ENCODE assay signal across 25 cellular contexts in genomic region chr4:95159384-95159783, GRCh38.
DNase-seq lines count a peak whose midpoint lies in the region; ATAC-seq, FAIRE-seq and TF ChIP-seq lines count a peak whose summit lies in the region.
"Had no signal": no experiment of that assay in that cellular context is flagged by ENCODE, and none has a peak within 500 bp of the region (broad histone marks: within the 10 kb centered on the region; RNA-seq: fewer than 3 reads in every experiment).

No MANE protein-coding gene starts in this region.

- ATAC-seq in central memory CD8-positive, alpha-beta T cell (replicated peaks; ENCODE audit: extremely low read depth, poor library complexity, severe bottlenecking) = no peak
- no peak for ATAC-seq in omental fat pad (ENCODE audit: low FRiP score)
- ATAC-seq: A549, Right ventricle myocardium inferior had no signal

- peak overlapping the region; percentile 9 for H3K27ac Mint-ChIP-seq in MCF 10A (ENCODE audit: low read depth, unreplicated experiment)
- H3K27ac Mint-ChIP-seq in central memory CD8-positive, alpha-beta T cell (ENCODE audit: low read depth) = peak overlapping the region; percentile 16
- H3K27ac Mint-ChIP-seq in progenitor cell of endocrine pancreas = peak overlapping the region; percentile 83
- H3K27ac Mint-ChIP-seq: CD4-positive, alpha-beta memory T cell had no signal

- H3K9me3 Mint-ChIP-seq in MCF 10A (ENCODE audit: unreplicated experiment) (no peaks in the 10 kb centered on the region), progenitor cell of endocrine pancreas (ENCODE audit: low read depth) (no peaks in the 10 kb centered on the region)
- H3K9me3 Mint-ChIP-seq in central memory CD8-positive, alpha-beta T cell = no peaks in the 10 kb centered on the region
- H3K9me3 Mint-ChIP-seq: CD4-positive, alpha-beta memory T cell had no signal

- H3K9ac ChIP-seq in mammary epithelial cell (ENCODE audit: insufficient read depth, low read length) = no peak overlapping the region
- H3K9ac ChIP-seq: BLaER1 treated with 17β-estradiol and CSF1 and Interleukin-3, amounts not matched to agents 10 nM and 100 nM had no signal

- no peak overlapping the region for H3K4me3 ChIP-seq in mammary epithelial cell (replicated peaks in 1 of 3; ENCODE audit: insufficient read depth in 1 of 3, low read depth in 2 of 3, low read length in 3 of 3)
- H3K4me3 ChIP-seq: A549; BLaER1 treated with 17β-estradiol and CSF1 and Interleukin-3, amounts not matched to agents 10 nM and 100 nM; PC-9; SJSA1 had no signal

- DNase-seq in MCF 10A (ENCODE audit: unreplicated experiment) (no peak), mammary epithelial cell (no peak), progenitor cell of endocrine pancreas (ENCODE audit: low spot score, unreplicated experiment) (no peak), HTR-8/SVneo (ENCODE audit: insufficient read length, low spot score) (no peak), omental fat pad (ENCODE audit: low spot score) (no peak), LoVo (ENCODE audit: low spot score) (no peak)
- DNase-seq in central memory CD8-positive, alpha-beta T cell (ENCODE audit: low spot score in 2 of 2) = no peak
- DNase-seq: AML-193; CD4-positive, alpha-beta memory T cell; COR-L47; DMS53; H7; KBM-7; NCI-H1092; NCI-H1417 treated with DMSO at 0.1 percent for 48 hours; NCI-H1694 treated with DMSO at 0.1 percent for 48 hours; NCI-H2081; NCI-H2227 treated with DMSO at 0.1 percent for 48 hours; NCI-H526 treated with DMSO at 0.1 percent for 48 hours; PC-9 had no signal

- no peak for FAIRE-seq in HTR-8/SVneo (lab: Jason Lieb, UNC)
- FAIRE-seq: A549, G401.6 had no signal

- TF ChIP-seq CTCF in MCF 10A (IDR thresholded peaks at IDR 0.05; ENCODE audit: unreplicated experiment) (no peak), mammary epithelial cell (conservative IDR thresholded peaks at IDR 0.05 in 1 of 2, IDR thresholded peaks at IDR 0.05 in 1 of 2; ENCODE audit: extremely low read depth in 1 of 2, insufficient read depth in 1 of 2, low read depth in 1 of 2, low read length in 2 of 2) (no peak), progenitor cell of endocrine pancreas (IDR thresholded peaks at IDR 0.05; ENCODE audit: unreplicated experiment) (no peak), omental fat pad (IDR thresholded peaks at IDR 0.05) (no peak)

- POLR2A ChIA-PET in MCF 10A (lab: Yijun Ruan, JAX) = interaction anchor here (0.6 kb wide), 1 partner anchor 11 kb away, joined by 3 read pairs; no protein-coding TSS in a partner anchor

- H3K4me3 Mint-ChIP-seq in MCF 10A (ENCODE audit: unreplicated experiment) (no peak overlapping the region), progenitor cell of endocrine pancreas (ENCODE audit: low read depth) (no peak overlapping the region)
- no peak overlapping the region for H3K4me3 Mint-ChIP-seq in central memory CD8-positive, alpha-beta T cell
- H3K4me3 Mint-ChIP-seq: CD4-positive, alpha-beta memory T cell had no signal

- no peak overlapping the region for H3K27ac ChIP-seq in mammary epithelial cell (ENCODE audit: insufficient read depth, low read depth, low read length)
- H3K27ac ChIP-seq: A549; BLaER1 treated with 17β-estradiol and CSF1 and Interleukin-3, amounts not matched to agents 10 nM and 100 nM; PC-9; SJSA1 had no signal

- H2AFZ ChIP-seq in mammary epithelial cell (ENCODE audit: low read depth, low read length) = no peak overlapping the region
- H2AFZ ChIP-seq: PC-9 had no signal

- BruUV-seq in MCF 10A (replicated peaks; lab: Mats Ljungman, UMichigan) (no TSS peak), mammary epithelial cell (replicated peaks; lab: Mats Ljungman, UMichigan) (no TSS peak)

- no peaks in the 10 kb centered on the region for H3K4me1 Mint-ChIP-seq in MCF 10A (ENCODE audit: insufficient read depth, unreplicated experiment)
- peaks cover 15% of the 10 kb centered on the region for H3K4me1 Mint-ChIP-seq in central memory CD8-positive, alpha-beta T cell
- H3K4me1 Mint-ChIP-seq in progenitor cell of endocrine pancreas (ENCODE audit: low read depth) = peaks cover 4% of the 10 kb centered on the region

- no peaks in the 10 kb centered on the region for H3K36me3 ChIP-seq in mammary epithelial cell (ENCODE audit: insufficient read depth, low read length)
- H3K36me3 ChIP-seq: BLaER1 treated with 17β-estradiol and CSF1 and Interleukin-3, amounts not matched to agents 10 nM and 100 nM; SJSA1 had no signal

- peaks cover 14% of the 10 kb centered on the region for H3K36me3 Mint-ChIP-seq in MCF 10A (ENCODE audit: insufficient read depth, unreplicated experiment)
- no peaks in the 10 kb centered on the region for H3K36me3 Mint-ChIP-seq in central memory CD8-positive, alpha-beta T cell (ENCODE audit: insufficient read depth)
- peaks cover 13% of the 10 kb centered on the region for H3K36me3 Mint-ChIP-seq in progenitor cell of endocrine pancreas (ENCODE audit: insufficient read depth)
- H3K36me3 Mint-ChIP-seq: CD4-positive, alpha-beta memory T cell had no signal

- no peaks in the 10 kb centered on the region for H4K20me1 ChIP-seq in mammary epithelial cell (ENCODE audit: insufficient read depth, low read length)
- H4K20me1 ChIP-seq: BLaER1 treated with 17β-estradiol and CSF1 and Interleukin-3, amounts not matched to agents 10 nM and 100 nM had no signal

- in situ Hi-C loops in mammary epithelial cell (cut with MboI; ENCODE audit: low sequenced_read_pairs in 2 of 2) = loop anchor here in 1 of 2 donors (25.0 kb wide), 2 partner anchors 878 to 1203 kb away; no protein-coding TSS in a partner anchor

- no peak overlapping the region for H3K4me2 ChIP-seq in mammary epithelial cell (ENCODE audit: insufficient read depth, low read depth, low read length)
- H3K4me2 ChIP-seq: A549, PC-9 had no signal

- H3K79me2 ChIP-seq in mammary epithelial cell (ENCODE audit: insufficient read depth, low read length) = no peaks in the 10 kb centered on the region

- intact Hi-C loops in MCF 10A (cut with micrococcal nuclease) (no loop called here), mammary epithelial cell (cut with micrococcal nuclease) (no loop called here)

- CTCF ChIA-PET in MCF 10A (lab: Yijun Ruan, JAX) = interaction anchor here (0.6 kb wide), 3 partner anchors 10 to 749 kb away, joined by 3 to 5 read pairs (median 3); no protein-coding TSS in a partner anchor
- CTCF ChIA-PET in mammary epithelial cell (lab: Charles Lee; ENCODE audit: low non-redundant PET) = no interaction called here

- no peaks in the 10 kb centered on the region for H3K27me3 ChIP-seq in mammary epithelial cell (ENCODE audit: insufficient read depth, low read length)
- H3K27me3 ChIP-seq: BLaER1 treated with 17β-estradiol and CSF1 and Interleukin-3, amounts not matched to agents 10 nM and 100 nM; SJSA1 had no signal

- dilution Hi-C loops in mammary epithelial cell (cut with HindIII; ENCODE audit: low sequenced_read_pairs) = no loop called here

- no peaks in the 10 kb centered on the region for H3K4me1 ChIP-seq in mammary epithelial cell (ENCODE audit: insufficient read depth, low read length)
- H3K4me1 ChIP-seq: A549, SJSA1 had no signal

- whole genome bisulfite sequencing in mammary epithelial cell (ENCODE audit: low coverage, missing lambda C conversion rate) = 98% methylated on average over 4 of the region's 4 CpGs

- H3K27me3 Mint-ChIP-seq in MCF 10A (ENCODE audit: insufficient read depth, unreplicated experiment) (no peaks in the 10 kb centered on the region), progenitor cell of endocrine pancreas (no peaks in the 10 kb centered on the region)
- H3K27me3 Mint-ChIP-seq in central memory CD8-positive, alpha-beta T cell = peaks cover 10% of the 10 kb centered on the region

- no peaks in the 10 kb centered on the region for H3K9me3 ChIP-seq in mammary epithelial cell (replicated peaks; ENCODE audit: insufficient read depth, low read length)
- H3K9me3 ChIP-seq: A549; BLaER1 treated with 17β-estradiol and CSF1 and Interleukin-3, amounts not matched to agents 10 nM and 100 nM; SJSA1 had no signal

Comparison
In these comparisons a context has a peak if more than half of its experiments do, and no peak if none do; other contexts are left out.
1. H3K27ac Mint-ChIP-seq: peak in every context shown above with its lines; median percentile 83 in progenitor cell of endocrine pancreas; 16 in central memory CD8-positive, alpha-beta T cell; 9 in MCF 10A.